Comparison of ENCODE assay signal across 1 cellular context in genomic region chr20:57738484-57738883, GRCh38.
TF ChIP-seq lines count a peak whose summit lies in the region.

No MANE protein-coding gene starts in this region.

TF ChIP-seq in HepG2, 621 proteins besides CTCF, POLR2A, EP300 and RAD21 (continued from another document):
- no peak for TF ChIP-seq MTA3 (CRISPR knock-in tag; IDR thresholded peaks at IDR 0.05)
- TF ChIP-seq IRF2 (CRISPR knock-in tag; IDR thresholded peaks at IDR 0.05), result no peak
- TF ChIP-seq ZNF414 (CRISPR knock-in tag; IDR thresholded peaks at IDR 0.05), result no peak
- no peak for TF ChIP-seq ZNF773 (CRISPR knock-in tag; IDR thresholded peaks at IDR 0.05; ENCODE audit: borderline replicate concordance)
- TF ChIP-seq ZNF24 (IDR thresholded peaks at IDR 0.05), result no peak
- TF ChIP-seq, protein P1, sequence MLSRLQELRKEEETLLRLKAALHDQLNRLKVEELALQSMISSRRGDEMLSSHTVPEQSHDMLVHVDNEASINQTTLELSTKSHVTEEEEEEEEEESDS (CRISPR knock-in tag; IDR thresholded peaks at IDR 0.05; ENCODE audit: borderline replicate concordance), result no peak
- no peak for TF ChIP-seq CCAR2 (optimal IDR thresholded peaks at IDR 0.05; ENCODE audit: low read depth, low read length)
- TF ChIP-seq CREB1 (IDR thresholded peaks at IDR 0.05), result peak; percentile 98
- TF ChIP-seq CREB1 (CRISPR knock-in tag; IDR thresholded peaks at IDR 0.05), result no peak
- TF ChIP-seq ZNF33A (CRISPR knock-in tag; IDR thresholded peaks at IDR 0.05; ENCODE audit: borderline replicate concordance), result no peak
- TF ChIP-seq, protein P2, sequence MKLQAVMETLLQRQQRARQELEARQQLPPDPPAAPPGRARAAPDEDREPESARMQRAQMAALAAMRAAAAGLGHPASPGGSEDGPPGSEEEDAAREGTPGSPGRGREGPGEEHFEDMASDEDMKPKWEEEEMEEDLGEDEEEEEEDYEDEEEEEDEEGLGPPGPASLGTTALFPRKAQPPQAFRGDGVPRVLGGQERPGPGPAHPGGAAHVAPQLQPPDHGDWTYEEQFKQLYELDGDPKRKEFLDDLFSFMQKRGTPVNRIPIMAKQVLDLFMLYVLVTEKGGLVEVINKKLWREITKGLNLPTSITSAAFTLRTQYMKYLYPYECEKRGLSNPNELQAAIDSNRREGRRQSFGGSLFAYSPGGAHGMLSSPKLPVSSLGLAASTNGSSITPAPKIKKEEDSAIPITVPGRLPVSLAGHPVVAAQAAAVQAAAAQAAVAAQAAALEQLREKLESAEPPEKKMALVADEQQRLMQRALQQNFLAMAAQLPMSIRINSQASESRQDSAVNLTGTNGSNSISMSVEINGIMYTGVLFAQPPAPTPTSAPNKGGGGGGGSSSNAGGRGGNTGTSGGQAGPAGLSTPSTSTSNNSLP (IDR thresholded peaks at IDR 0.05; ENCODE audit: low read depth, low read length), result no peak
- no peak for TF ChIP-seq ZNF562 (CRISPR knock-in tag; IDR thresholded peaks at IDR 0.05; ENCODE audit: borderline replicate concordance)
- TF ChIP-seq, protein P3, sequence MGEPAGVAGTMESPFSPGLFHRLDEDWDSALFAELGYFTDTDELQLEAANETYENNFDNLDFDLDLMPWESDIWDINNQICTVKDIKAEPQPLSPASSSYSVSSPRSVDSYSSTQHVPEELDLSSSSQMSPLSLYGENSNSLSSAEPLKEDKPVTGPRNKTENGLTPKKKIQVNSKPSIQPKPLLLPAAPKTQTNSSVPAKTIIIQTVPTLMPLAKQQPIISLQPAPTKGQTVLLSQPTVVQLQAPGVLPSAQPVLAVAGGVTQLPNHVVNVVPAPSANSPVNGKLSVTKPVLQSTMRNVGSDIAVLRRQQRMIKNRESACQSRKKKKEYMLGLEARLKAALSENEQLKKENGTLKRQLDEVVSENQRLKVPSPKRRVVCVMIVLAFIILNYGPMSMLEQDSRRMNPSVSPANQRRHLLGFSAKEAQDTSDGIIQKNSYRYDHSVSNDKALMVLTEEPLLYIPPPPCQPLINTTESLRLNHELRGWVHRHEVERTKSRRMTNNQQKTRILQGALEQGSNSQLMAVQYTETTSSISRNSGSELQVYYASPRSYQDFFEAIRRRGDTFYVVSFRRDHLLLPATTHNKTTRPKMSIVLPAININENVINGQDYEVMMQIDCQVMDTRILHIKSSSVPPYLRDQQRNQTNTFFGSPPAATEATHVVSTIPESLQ (CRISPR knock-in tag; conservative IDR thresholded peaks at IDR 0.05), result no peak
TF ChIP-seq in HepG2: peak in this region for 2.
